In the genomic region with DNA sequence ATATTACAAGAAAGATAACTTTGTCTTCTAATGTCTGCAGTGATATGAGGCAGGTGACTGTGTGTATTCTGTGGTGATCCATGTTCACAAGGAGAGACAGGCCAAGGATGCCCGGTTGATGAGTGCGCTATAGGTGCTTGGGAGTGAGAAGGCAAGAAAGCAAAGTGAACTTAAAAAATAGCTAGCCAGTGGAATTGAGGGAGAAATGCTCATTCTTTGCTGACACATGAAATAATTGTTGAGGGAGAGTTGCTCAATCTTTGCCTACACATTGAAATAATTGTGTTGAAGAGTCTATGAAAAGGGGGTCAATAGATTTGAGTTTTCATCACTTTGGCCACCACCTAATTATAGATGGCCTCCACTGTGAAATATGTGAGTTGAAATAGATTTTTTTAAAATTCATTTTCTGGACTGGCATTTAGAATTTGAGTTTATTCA, we compare ENCODE assay signal across 1 cellular context.
A peak's percentile ranks its signal among the peaks of the same experiment; 100 is the strongest.
TF ChIP-seq lines count a peak whose summit lies in the region.

No MANE protein-coding gene starts in this region.

TF ChIP-seq in HepG2, 621 proteins besides CTCF, POLR2A, EP300 and RAD21 (continued from another document):
- TF ChIP-seq, protein P1, sequence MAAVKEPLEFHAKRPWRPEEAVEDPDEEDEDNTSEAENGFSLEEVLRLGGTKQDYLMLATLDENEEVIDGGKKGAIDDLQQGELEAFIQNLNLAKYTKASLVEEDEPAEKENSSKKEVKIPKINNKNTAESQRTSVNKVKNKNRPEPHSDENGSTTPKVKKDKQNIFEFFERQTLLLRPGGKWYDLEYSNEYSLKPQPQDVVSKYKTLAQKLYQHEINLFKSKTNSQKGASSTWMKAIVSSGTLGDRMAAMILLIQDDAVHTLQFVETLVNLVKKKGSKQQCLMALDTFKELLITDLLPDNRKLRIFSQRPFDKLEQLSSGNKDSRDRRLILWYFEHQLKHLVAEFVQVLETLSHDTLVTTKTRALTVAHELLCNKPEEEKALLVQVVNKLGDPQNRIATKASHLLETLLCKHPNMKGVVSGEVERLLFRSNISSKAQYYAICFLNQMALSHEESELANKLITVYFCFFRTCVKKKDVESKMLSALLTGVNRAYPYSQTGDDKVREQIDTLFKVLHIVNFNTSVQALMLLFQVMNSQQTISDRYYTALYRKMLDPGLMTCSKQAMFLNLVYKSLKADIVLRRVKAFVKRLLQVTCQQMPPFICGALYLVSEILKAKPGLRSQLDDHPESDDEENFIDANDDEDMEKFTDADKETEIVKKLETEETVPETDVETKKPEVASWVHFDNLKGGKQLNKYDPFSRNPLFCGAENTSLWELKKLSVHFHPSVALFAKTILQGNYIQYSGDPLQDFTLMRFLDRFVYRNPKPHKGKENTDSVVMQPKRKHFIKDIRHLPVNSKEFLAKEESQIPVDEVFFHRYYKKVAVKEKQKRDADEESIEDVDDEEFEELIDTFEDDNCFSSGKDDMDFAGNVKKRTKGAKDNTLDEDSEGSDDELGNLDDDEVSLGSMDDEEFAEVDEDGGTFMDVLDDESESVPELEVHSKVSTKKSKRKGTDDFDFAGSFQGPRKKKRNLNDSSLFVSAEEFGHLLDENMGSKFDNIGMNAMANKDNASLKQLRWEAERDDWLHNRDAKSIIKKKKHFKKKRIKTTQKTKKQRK (IDR thresholded peaks at IDR 0.05; ENCODE audit: low read length): no peak
- 0 out of 2 replicates have a peak, but pooled peaks have one; percentile 14 for TF ChIP-seq CEBPB (IDR thresholded peaks at IDR 0.05; ENCODE audit: borderline replicate concordance, low read depth, low read length)
- no peak for TF ChIP-seq ZNF235 (CRISPR knock-in tag; IDR thresholded peaks at IDR 0.05; ENCODE audit: borderline replicate concordance)
- TF ChIP-seq TBL1XR1 (IDR thresholded peaks at IDR 0.05; ENCODE audit: borderline replicate concordance, low read length, partially characterized antibody): no peak
TF ChIP-seq in HepG2: peak in this region for 3.
